13 cellular contexts compared by ENCODE assay signal in genomic region chr22:40743740-40744139, GRCh38.
DNase-seq lines count a peak whose midpoint lies in the region; ATAC-seq and TF ChIP-seq lines count a peak whose summit lies in the region.
"Had no signal": no experiment of that assay in that cellular context is flagged by ENCODE, and none has a peak within 500 bp of the region (broad histone marks: within the 10 kb centered on the region; RNA-seq: fewer than 3 reads in every experiment).

No MANE protein-coding gene starts in this region.

- H3K4me1 ChIP-seq in esophagus squamous epithelium = peaks cover 0 to 27% (median 7%) of the 10 kb centered on the region in 3 donors
- peaks cover 11% of the 10 kb centered on the region in 2 experiments for H3K4me1 ChIP-seq in trophoblast cell (ENCODE audit: control insufficient read depth in 1 of 2, insufficient read depth in 2 of 2, low read length in 2 of 2)

- peak overlapping the region; percentile 49 for H3K4ac ChIP-seq in trophoblast cell (ENCODE audit: low read depth, low read length)

- no peak for TF ChIP-seq POLR2A in esophagus squamous epithelium (IDR thresholded peaks at IDR 0.05)

- H3K27me3 ChIP-seq in esophagus squamous epithelium (no peaks in the 10 kb centered on the region), trophoblast cell (ENCODE audit: insufficient read depth, low read length) (no peaks in the 10 kb centered on the region)
- H3K27me3 ChIP-seq: BLaER1 had no signal

- H3K4me3 Mint-ChIP-seq in activated T-helper 2 cell treated with anti-CD3 and anti-CD28 coated beads, Interferon-gamma antibody, Interleukin-2, Interleukin-4, amounts not matched to agents 10 μg/mL and 5 μg/mL and 100 μg/mL, durations not matched to agents 14 hours and 24 hours and 36 hours (ENCODE audit: low read depth) = no peak overlapping the region
- H3K4me3 Mint-ChIP-seq: CD4-positive, CD25-positive, alpha-beta regulatory T cell; GM23338 had no signal

- intact Hi-C loops in esophagus squamous epithelium (cut with DNase I) = no loop called here
- intact Hi-C loops in activated T-helper 2 cell treated with anti-CD3 and anti-CD28 coated beads, Interferon-gamma antibody, Interleukin-2, Interleukin-4, amounts not matched to agents 10 μg/mL and 5 μg/mL and 100 μg/mL, durations not matched to agents 14 hours and 24 hours and 36 hours (cut with micrococcal nuclease) = no loop called here

- H2BK12ac ChIP-seq in trophoblast cell (ENCODE audit: low read length) = peak overlapping the region; percentile 98

- 64 to 74% methylated on average over 7 to 9 of the region's 9 CpGs for WGBS in esophagus squamous epithelium, 2 donors
- no CpG with 5 or more reads among the region's 9 CpGs for WGBS in trophoblast cell (ENCODE audit: extremely low coverage, insufficient coverage, insufficient read length)

- ATAC-seq in GM21786 (IDR thresholded peaks at IDR 0.05; ENCODE audit: unreplicated experiment) (no peak), HG02623 (IDR thresholded peaks at IDR 0.05; ENCODE audit: unreplicated experiment) (no peak)
- ATAC-seq: GM23338 had no signal

- peak overlapping the region; percentile 78 for H2BK120ac ChIP-seq in trophoblast cell (ENCODE audit: insufficient read depth, low read length, poor library complexity)

- H3K79me1 ChIP-seq in trophoblast cell (ENCODE audit: low read length) = peaks cover 29% of the 10 kb centered on the region

- H3K27ac Mint-ChIP-seq in activated T-helper 2 cell treated with anti-CD3 and anti-CD28 coated beads, Interferon-gamma antibody, Interleukin-2, Interleukin-4, amounts not matched to agents 10 μg/mL and 5 μg/mL and 100 μg/mL, durations not matched to agents 14 hours and 24 hours and 36 hours = no peak overlapping the region
- H3K27ac Mint-ChIP-seq: CD4-positive, CD25-positive, alpha-beta regulatory T cell; GM23338 had no signal

- DNase-seq in NCI-H82 (lab: John Stamatoyannopoulos, UW) (peak; percentile 11), NCI-H82 treated with DMSO at 0.1 percent for 48 hours (lab: John Stamatoyannopoulos, UW; ENCODE audit: unreplicated experiment) (no peak), esophagus squamous epithelium (lab: John Stamatoyannopoulos, UW) (no peak), trophoblast cell (no peak)
- no peak for DNase-seq in activated T-helper 2 cell treated with anti-CD3 and anti-CD28 coated beads, Interferon-gamma antibody, Interleukin-2, Interleukin-4, amounts not matched to agents 10 μg/mL and 5 μg/mL and 100 μg/mL, durations not matched to agents 14 hours and 24 hours and 36 hours (ENCODE audit: low spot score)
- DNase-seq: 8988T; AML-193; CD4-positive, CD25-positive, alpha-beta regulatory T cell; H7 had no signal

- H4K8ac ChIP-seq in trophoblast cell (ENCODE audit: low read depth, low read length) = peak overlapping the region; percentile 68

- peak overlapping the region; percentile 47 for H3K18ac ChIP-seq in trophoblast cell (ENCODE audit: low read length)

- H3K9me3 Mint-ChIP-seq in activated T-helper 2 cell treated with anti-CD3 and anti-CD28 coated beads, Interferon-gamma antibody, Interleukin-2, Interleukin-4, amounts not matched to agents 10 μg/mL and 5 μg/mL and 100 μg/mL, durations not matched to agents 14 hours and 24 hours and 36 hours = peaks cover 6% of the 10 kb centered on the region
- H3K9me3 Mint-ChIP-seq: CD4-positive, CD25-positive, alpha-beta regulatory T cell had no signal

- no peak overlapping the region for H3K23ac ChIP-seq in trophoblast cell (ENCODE audit: low read length)

- TF ChIP-seq CTCF in esophagus squamous epithelium (IDR thresholded peaks at IDR 0.05) = no peak

- no peak overlapping the region for H4K12ac ChIP-seq in trophoblast cell (ENCODE audit: low read depth, low read length)

- no peaks in the 10 kb centered on the region for H3K27me3 Mint-ChIP-seq in activated T-helper 2 cell treated with anti-CD3 and anti-CD28 coated beads, Interferon-gamma antibody, Interleukin-2, Interleukin-4, amounts not matched to agents 10 μg/mL and 5 μg/mL and 100 μg/mL, durations not matched to agents 14 hours and 24 hours and 36 hours (ENCODE audit: low read depth)
- H3K27me3 Mint-ChIP-seq: CD4-positive, CD25-positive, alpha-beta regulatory T cell had no signal

- H3K27ac ChIP-seq in esophagus squamous epithelium (peak overlapping the region in 3 of 4 donors; percentile 28 to 64 (median 50)), trophoblast cell (ENCODE audit: low read depth, low read length) (peak overlapping the region; percentile 19)
- H3K27ac ChIP-seq: BLaER1 had no signal

- H3K36me3 Mint-ChIP-seq in activated T-helper 2 cell treated with anti-CD3 and anti-CD28 coated beads, Interferon-gamma antibody, Interleukin-2, Interleukin-4, amounts not matched to agents 10 μg/mL and 5 μg/mL and 100 μg/mL, durations not matched to agents 14 hours and 24 hours and 36 hours (ENCODE audit: low read depth) = no peaks in the 10 kb centered on the region
- H3K36me3 Mint-ChIP-seq: CD4-positive, CD25-positive, alpha-beta regulatory T cell had no signal

- H3K9me3 ChIP-seq in esophagus squamous epithelium (no peaks in the 10 kb centered on the region), trophoblast cell (ENCODE audit: insufficient read depth, low read depth, low read length) (peaks cover 9% of the 10 kb centered on the region)

- peak overlapping the region; percentile 81 for H3K14ac ChIP-seq in trophoblast cell (ENCODE audit: low read length)

- peak overlapping the region; percentile 75 for H2AK5ac ChIP-seq in trophoblast cell (ENCODE audit: low read length)

- no peaks in the 10 kb centered on the region for H3K36me3 ChIP-seq in esophagus squamous epithelium
- H3K36me3 ChIP-seq in trophoblast cell (ENCODE audit: control insufficient read depth in 1 of 2, insufficient read depth in 2 of 2, low read length in 2 of 2) = no peaks in the 10 kb centered on the region

- peak overlapping the region; percentile 51 for H2BK5ac ChIP-seq in trophoblast cell (ENCODE audit: low read depth, low read length, poor library complexity)

- no peak overlapping the region for H3K4me3 ChIP-seq in esophagus squamous epithelium
- H3K4me3 ChIP-seq in trophoblast cell (ENCODE audit: low read depth, low read length) = no peak overlapping the region
- H3K4me3 ChIP-seq: BLaER1, GM23338 had no signal

- no peaks in the 10 kb centered on the region for H3K79me2 ChIP-seq in trophoblast cell (ENCODE audit: control insufficient read depth, insufficient read depth, low read length, poor library complexity)

- H3K4me1 Mint-ChIP-seq in activated T-helper 2 cell treated with anti-CD3 and anti-CD28 coated beads, Interferon-gamma antibody, Interleukin-2, Interleukin-4, amounts not matched to agents 10 μg/mL and 5 μg/mL and 100 μg/mL, durations not matched to agents 14 hours and 24 hours and 36 hours (ENCODE audit: low read depth) = peaks cover 7% of the 10 kb centered on the region
- H3K4me1 Mint-ChIP-seq: GM23338 had no signal

- H2AFZ ChIP-seq in trophoblast cell (ENCODE audit: insufficient read depth, low read length, poor library complexity) = peak overlapping the region; percentile 61
- H2AFZ ChIP-seq: GM23338 had no signal

- peak overlapping the region; percentile 86 for H4K91ac ChIP-seq in trophoblast cell (ENCODE audit: low read depth, low read length)

- H3K4me2 ChIP-seq in trophoblast cell (ENCODE audit: low read length) = no peak overlapping the region
- H3K4me2 ChIP-seq: BLaER1, GM23338 had no signal

- H3K9ac ChIP-seq in trophoblast cell (ENCODE audit: low read length) = no peak overlapping the region
- H3K9ac ChIP-seq: BLaER1 had no signal
